Comparison of ENCODE assay signal across 3 cellular contexts in the genomic region with DNA sequence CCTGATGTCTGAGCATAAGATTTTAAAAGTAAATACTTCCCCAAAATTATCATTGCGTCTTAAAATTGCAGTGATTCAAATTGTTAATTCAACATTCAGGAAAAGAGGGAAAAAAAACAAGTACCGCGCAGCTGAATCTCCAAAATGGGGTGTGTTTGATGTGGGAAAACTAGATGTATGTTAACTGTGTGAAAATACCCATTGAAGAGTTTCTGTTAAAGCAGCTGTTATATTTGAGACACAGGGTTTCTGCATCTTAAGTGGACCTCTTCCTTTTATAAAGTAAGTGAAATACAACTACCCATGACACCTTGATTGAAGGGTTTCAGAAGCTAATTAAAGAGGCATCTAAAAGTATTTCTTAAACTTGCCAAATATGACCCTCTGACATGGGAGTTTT.
"Had no signal": no experiment of that assay in that cellular context is flagged by ENCODE, and none has a peak within 500 bp of the region (broad histone marks: within the 10 kb centered on the region; RNA-seq: fewer than 3 reads in every experiment).

No MANE protein-coding gene starts in this region.

- DNase-seq: GDM1, GF-D8 had no signal

- ATAC-seq: GM12878 had no signal

- H3K4me3 ChIP-seq: GM12878 had no signal
